Comparison of ENCODE assay signal across 8 cellular contexts in the genomic region with DNA sequence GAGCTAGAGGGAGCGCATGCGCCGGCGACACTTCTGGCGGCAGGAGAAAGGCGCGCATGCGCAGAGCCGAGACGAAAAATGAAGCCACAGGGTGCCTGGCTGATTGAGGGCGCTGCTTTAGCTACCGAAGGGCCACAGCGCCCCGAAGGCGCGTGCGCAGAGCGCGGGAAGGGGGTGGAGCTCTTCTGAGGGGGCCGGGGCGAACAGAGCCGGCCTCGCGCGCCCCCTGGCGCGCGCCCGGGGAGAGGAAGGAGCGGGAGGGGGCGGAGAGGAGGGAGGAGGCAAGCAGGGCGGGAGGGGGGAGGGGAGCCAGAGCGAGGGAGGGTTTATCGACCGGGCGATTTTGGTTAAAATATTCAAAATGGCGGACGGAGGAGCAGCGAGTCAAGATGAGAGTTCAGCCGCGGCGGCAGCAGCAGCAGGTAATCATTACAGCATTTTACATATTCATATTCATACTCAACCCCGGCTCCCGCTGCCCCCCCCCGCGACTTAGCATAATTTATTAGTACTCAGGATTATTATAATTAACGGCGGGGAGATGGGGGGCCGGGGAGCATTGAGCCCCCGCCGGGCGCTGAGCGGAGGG. TPM values are rescaled to one million over a fixed set of nuclear protein-coding genes. Genes with fewer than 3 reads are reported as not detected.
DNase-seq lines count a peak whose midpoint lies in the region; ATAC-seq, FAIRE-seq and TF ChIP-seq lines count a peak whose summit lies in the region.

POU2F1 (plus strand) TSS at position 350 of the 589 bp plus-strand sequence; CDS start at position 362, 12 bp downstream.

- peaks cover 0 to 19% of the 10 kb centered on the region in 2 donors for H3K4me1 ChIP-seq in kidney (ENCODE audit: control insufficient read depth in 1 of 2, insufficient read depth in 1 of 2, low read depth in 1 of 2, low read length in 2 of 2)

- peak within 1 kb of the TSS; percentile 85 to 89 for H3K4me3 ChIP-seq in kidney (ENCODE audit: low read length in 2 of 2)

- no peak for FAIRE-seq in kidney (lab: Jason Lieb, UNC)

- peak; percentile 41 for TF ChIP-seq CTCF in kidney (IDR thresholded peaks at IDR 0.05; ENCODE audit: borderline replicate concordance, extremely low read depth, insufficient read depth)

- peak; percentile 62 for TF ChIP-seq POLR2A in GM19099 (IDR thresholded peaks at IDR 0.05; ENCODE audit: extremely low read depth, insufficient read length, low read depth)

- peak within 1 kb of the TSS; percentile 93 to 96 for H3K27ac ChIP-seq in kidney (ENCODE audit: low read depth in 2 of 2, low read length in 2 of 2)

- H3K36me3 ChIP-seq in kidney (ENCODE audit: control insufficient read depth in 1 of 2, insufficient read depth in 2 of 2, low read length in 2 of 2), result no peaks in the 10 kb centered on the region

- peak within 1 kb of the TSS; percentile 76 to 82 for H3K9ac ChIP-seq in kidney (ENCODE audit: low read length in 2 of 2)

- peak; percentile 65 for ATAC-seq in HG03432 (IDR thresholded peaks at IDR 0.05; ENCODE audit: unreplicated experiment)

- intact Hi-C loops in kidney (cut with DNase I), result no loop called here

- DNase-seq in Ammon's horn (ENCODE audit: low spot score) (peak; percentile 97), NCI-H460 (ENCODE audit: extremely low read depth, low read depth) (peak; percentile 100), cerebellum (ENCODE audit: low spot score) (peak; percentile 95), kidney (peak; percentile 100)
- DNase-seq in activated CD4-positive, alpha-beta T cell treated with anti-CD3 and anti-CD28 coated beads for 1 hour, result peak; percentile 100
- DNase-seq in stimulated activated CD4-positive, alpha-beta T cell treated with anti-CD3 and anti-CD28 coated beads, Interleukin-15, amount 100 ng/mL, for 24 hours, result peak; percentile 98

- H3K9me3 ChIP-seq in kidney (ENCODE audit: control insufficient read depth in 1 of 2, low read length in 2 of 2), result no peaks in the 10 kb centered on the region

RNA-seq across cellular contexts. Expression of gene POU2F1, which starts in this region (rescaled TPM):
- total RNA-seq in NCI-H460 (2014; rRNA removed; shearing (Covaris generic)), result 11.5 and 12.3 TPM in 2 replicates
- 8.7 and 9.6 TPM in 2 replicates for polyA plus RNA-seq in NCI-H460 (2014; cell fraction: nucleus; rRNA removed)
- total RNA-seq in cerebellum, result 57.2 TPM
- total RNA-seq in kidney, result 25.2 TPM
- polyA plus RNA-seq in kidney (ENCODE audit: insufficient read depth, low read depth, low replicate concordance), result 1.9 TPM

Comparison
In these comparisons a context has a peak if more than half of its experiments do, and no peak if none do; other contexts are left out.
1. Peak in every context shown above with its lines: DNase-seq, ATAC-seq, H3K4me3 ChIP-seq and H3K27ac ChIP-seq.